8 cellular contexts compared by ENCODE assay signal in the genomic region with DNA sequence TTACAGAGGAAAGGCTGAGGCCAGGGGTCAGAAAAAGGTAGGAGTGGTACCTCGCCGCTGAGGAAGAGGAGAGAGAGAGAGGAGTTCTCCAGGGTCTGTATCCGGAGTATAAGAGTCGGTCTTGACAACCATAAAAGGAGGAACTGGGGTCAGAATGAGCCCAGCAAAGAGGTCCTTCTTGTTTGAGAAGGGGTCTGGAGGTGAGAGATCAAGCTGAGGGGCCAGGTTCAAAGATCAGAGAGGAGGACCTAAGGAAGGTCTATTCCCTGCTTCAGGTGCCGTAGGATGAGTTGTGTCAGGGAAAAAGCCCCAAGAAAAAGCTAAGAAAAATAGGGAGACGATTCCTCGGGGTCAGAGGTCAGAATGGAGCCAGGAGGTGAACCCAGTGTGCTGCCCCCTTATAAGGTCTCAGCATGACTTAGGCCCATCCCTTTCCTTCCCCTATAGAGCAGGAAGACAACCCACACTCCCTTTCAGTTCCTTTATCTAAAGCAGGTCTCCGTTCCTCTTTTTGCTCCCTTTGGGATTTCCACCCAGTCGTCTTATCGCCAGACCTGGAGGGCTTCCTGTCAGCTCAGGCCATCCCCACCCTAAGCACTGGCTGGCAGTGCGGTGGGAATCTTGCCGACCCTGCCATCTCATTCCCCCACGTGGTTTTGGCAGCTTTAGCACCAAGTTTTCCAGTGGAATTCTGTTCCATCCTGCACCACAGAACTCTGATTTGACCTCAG. TPM values are rescaled to one million over a fixed set of nuclear protein-coding genes. Genes with fewer than 3 reads are reported as not detected.
DNase-seq lines count a peak whose midpoint lies in the region; ATAC-seq and TF ChIP-seq lines count a peak whose summit lies in the region.

No MANE protein-coding gene starts in this region.

- peaks cover 20% of the 10 kb centered on the region for H3K36me3 Mint-ChIP-seq in T-helper 1 cell treated with Interleukin-12 subunit alpha and Interleukin-12 subunit beta and Interleukin-4 antibody, amounts not matched to agents 30 μg/mL and 1 μg/mL, for 36 hours (ENCODE audit: low read depth)

- no peaks in the 10 kb centered on the region for H3K9me3 Mint-ChIP-seq in T-helper 1 cell treated with Interleukin-12 subunit alpha and Interleukin-12 subunit beta and Interleukin-4 antibody, amounts not matched to agents 30 μg/mL and 1 μg/mL, for 36 hours

- H3K27me3 Mint-ChIP-seq in T-helper 1 cell treated with Interleukin-12 subunit alpha and Interleukin-12 subunit beta and Interleukin-4 antibody, amounts not matched to agents 30 μg/mL and 1 μg/mL, for 36 hours (ENCODE audit: low read depth): no peaks in the 10 kb centered on the region

- peak; percentile 72 for DNase-seq in GM13976 (ENCODE audit: low spot score)
- no peak for DNase-seq in fibroblast of lung (ENCODE audit: low read depth in 2 of 2)
- DNase-seq in osteoblast (ENCODE audit: insufficient read length, low spot score, missing footprints): peak; percentile 81
- DNase-seq in NCI-H1092 treated with DMSO at 0.1 percent for 48 hours (lab: John Stamatoyannopoulos, UW): no peak
- no peak for DNase-seq in NCI-H748 (lab: John Stamatoyannopoulos, UW; ENCODE audit: unreplicated experiment)

- H3K4me3 Mint-ChIP-seq in T-helper 1 cell treated with Interleukin-12 subunit alpha and Interleukin-12 subunit beta and Interleukin-4 antibody, amounts not matched to agents 30 μg/mL and 1 μg/mL, for 36 hours: peak overlapping the region; percentile 91

- peak overlapping the region; percentile 84 for H3K27ac Mint-ChIP-seq in T-helper 1 cell treated with Interleukin-12 subunit alpha and Interleukin-12 subunit beta and Interleukin-4 antibody, amounts not matched to agents 30 μg/mL and 1 μg/mL, for 36 hours

- no peak for TF ChIP-seq CTCF in GM13976 (IDR thresholded peaks at IDR 0.05; ENCODE audit: borderline replicate concordance, control extremely low read depth, extremely low read depth, insufficient read depth, missing control alignments)
- no peak for TF ChIP-seq CTCF in fibroblast of lung (conservative IDR thresholded peaks at IDR 0.05 in 1 of 2, IDR thresholded peaks at IDR 0.05 in 1 of 2; ENCODE audit: low read depth in 1 of 2, low read length in 2 of 2)
- no peak for TF ChIP-seq CTCF in osteoblast (IDR thresholded peaks at IDR 0.05; ENCODE audit: extremely low read depth, low read depth, low read length)

- H3K4me1 Mint-ChIP-seq in T-helper 1 cell treated with Interleukin-12 subunit alpha and Interleukin-12 subunit beta and Interleukin-4 antibody, amounts not matched to agents 30 μg/mL and 1 μg/mL, for 36 hours (ENCODE audit: low read depth): peaks cover 20% of the 10 kb centered on the region

- no peaks in the 10 kb centered on the region for H3K9me3 ChIP-seq in fibroblast of lung (ENCODE audit: control insufficient read depth, insufficient read depth, low read depth, low read length)
- H3K9me3 ChIP-seq in osteoblast (ENCODE audit: low read depth, low read length): no peaks in the 10 kb centered on the region

- H3K9ac ChIP-seq in fibroblast of lung (ENCODE audit: insufficient read depth, low read length): peak overlapping the region; percentile 75

- H3K27ac ChIP-seq in fibroblast of lung (ENCODE audit: insufficient read depth, low read length) (peak overlapping the region; percentile 74), osteoblast (ENCODE audit: low read depth, low read length) (peak overlapping the region; percentile 69)

- ATAC-seq in HG03108 (IDR thresholded peaks at IDR 0.05; ENCODE audit: unreplicated experiment) (peak; percentile 34), GM19455 (IDR thresholded peaks at IDR 0.05; ENCODE audit: unreplicated experiment) (no peak)

- H4K20me1 ChIP-seq in fibroblast of lung (ENCODE audit: control insufficient read depth, extremely low read depth, insufficient read depth, low read length) (no peaks in the 10 kb centered on the region), osteoblast (ENCODE audit: insufficient read depth, low read length) (peaks cover 5% of the 10 kb centered on the region)

- in situ Hi-C loops in GM13976 (cut with MboI; ENCODE audit: low sequenced_read_pairs, unreplicated experiment): no loop called here

- H3K79me2 ChIP-seq in fibroblast of lung (ENCODE audit: control insufficient read depth, insufficient read depth, low read length) (peaks cover 18% of the 10 kb centered on the region), osteoblast (ENCODE audit: insufficient read depth, low read length) (peaks cover 31% of the 10 kb centered on the region)

- peak overlapping the region; percentile 47 for H2AFZ ChIP-seq in fibroblast of lung (ENCODE audit: low read length)
- H2AFZ ChIP-seq in osteoblast (ENCODE audit: low read length): peak overlapping the region; percentile 83

- H3K4me2 ChIP-seq in fibroblast of lung (ENCODE audit: extremely low read depth, insufficient read depth, low read length): peak overlapping the region; percentile 95
- H3K4me2 ChIP-seq in osteoblast (ENCODE audit: insufficient read depth, low read length): peak overlapping the region; percentile 100

- H3K4me3 ChIP-seq in fibroblast of lung (replicated peaks in 1 of 4; ENCODE audit: control extremely low read depth in 1 of 4, insufficient read depth in 1 of 4, low read depth in 3 of 4, low read length in 4 of 4) (peak overlapping the region; percentile 89 to 99 (median 96)), osteoblast (ENCODE audit: insufficient read depth, low read length) (peak overlapping the region; percentile 99)

- peaks cover 2% of the 10 kb centered on the region for H3K36me3 ChIP-seq in fibroblast of lung (ENCODE audit: control insufficient read depth, insufficient read depth, low read length)
- peaks cover 22% of the 10 kb centered on the region for H3K36me3 ChIP-seq in osteoblast (ENCODE audit: insufficient read depth, low read length)

- H3K27me3 ChIP-seq in fibroblast of lung (ENCODE audit: control insufficient read depth, insufficient read depth, low read length): no peaks in the 10 kb centered on the region
- H3K27me3 ChIP-seq in osteoblast (ENCODE audit: insufficient read depth, low read length): no peaks in the 10 kb centered on the region

- no peaks in the 10 kb centered on the region for H3K4me1 ChIP-seq in fibroblast of lung (ENCODE audit: control insufficient read depth, extremely low read depth, insufficient read depth, low read length)
- peaks cover 10% of the 10 kb centered on the region for H3K4me1 ChIP-seq in osteoblast (ENCODE audit: insufficient read depth, low read length)

RNA-seq across cellular contexts. Expression of a gene that starts 0.7 kb away (rescaled TPM):
- total RNA-seq in fibroblast of lung: 27.0 and 35.2 TPM in 2 replicates
- 28.5 and 36.9 TPM in 2 replicates for polyA plus RNA-seq in fibroblast of lung
- polyA plus RNA-seq in fibroblast of lung (2012): 24.0 and 30.4 TPM in 2 replicates
- polyA minus RNA-seq in fibroblast of lung (ENCODE audit: low replicate concordance): 46.1 and 52.7 TPM in 2 replicates
- total RNA-seq in osteoblast: 47.1 and 47.4 TPM in 2 replicates

RNA-seq across cellular contexts. Expression of a gene that starts 53.7 kb away (rescaled TPM):
- total RNA-seq in fibroblast of lung: under 0.01 TPM in 1 of 2 replicates, not detected in the other
- polyA plus RNA-seq in fibroblast of lung: not detected in 2 replicates
- polyA plus RNA-seq in fibroblast of lung (2012): not detected in 2 replicates
- not detected in 2 replicates for polyA minus RNA-seq in fibroblast of lung (ENCODE audit: low replicate concordance)
- total RNA-seq in osteoblast: not detected in 2 replicates

Comparison
In these comparisons a context has a peak if more than half of its experiments do, and no peak if none do; other contexts are left out.
1. DNase-seq: peak in GM13976 (single experiment) and osteoblast (single experiment); none in fibroblast of lung (0 of 2), NCI-H1092 treated with DMSO at 0.1 percent for 48 hours (single experiment) and NCI-H748 (single experiment).